Comparison of ENCODE assay signal across 25 cellular contexts in the genomic region with DNA sequence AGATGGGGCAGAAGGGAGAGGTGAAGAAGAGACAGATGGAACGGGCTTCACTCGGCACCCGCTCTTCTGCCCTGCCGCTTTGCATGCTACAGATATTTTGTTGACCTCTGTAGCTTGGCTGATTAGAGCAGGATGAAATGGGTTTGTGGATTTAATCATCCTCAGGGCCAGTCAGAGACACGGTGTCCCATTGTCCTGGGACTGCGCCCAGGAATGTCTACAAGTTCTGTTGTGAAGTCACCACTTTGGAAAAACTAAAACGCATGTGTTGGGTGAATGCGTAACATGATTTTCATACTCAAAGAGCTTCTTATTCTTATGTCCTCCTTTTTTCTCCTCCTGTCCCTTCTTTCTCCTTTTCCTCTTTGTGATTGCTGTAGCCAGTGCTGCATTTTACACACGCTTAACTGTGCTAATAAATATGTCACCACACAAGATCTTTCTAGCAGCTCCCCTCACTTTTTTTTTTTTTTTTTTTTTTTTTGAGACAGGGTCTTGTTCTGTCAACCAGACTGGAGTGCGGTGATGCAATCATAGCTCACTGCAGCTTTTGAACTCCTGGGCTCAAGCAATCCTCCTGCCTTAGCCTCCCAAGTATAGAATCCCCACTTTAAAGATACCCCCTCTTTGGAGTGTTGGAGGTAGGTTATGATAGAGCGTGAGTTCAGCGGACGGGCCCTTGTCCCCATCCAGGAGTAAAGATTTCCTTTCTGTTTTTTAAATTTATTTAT. TPM values are rescaled to one million over a fixed set of nuclear protein-coding genes. Genes with fewer than 3 reads are reported as not detected.
"Had no signal": no experiment of that assay in that cellular context is flagged by ENCODE, and none has a peak within 500 bp of the region (broad histone marks: within the 10 kb centered on the region; RNA-seq: fewer than 3 reads in every experiment).

No MANE protein-coding gene starts in this region.

- H3K27ac Mint-ChIP-seq: activated CD4-positive, alpha-beta memory T cell treated with anti-CD3 and anti-CD28 coated beads, Interleukin-2, amount 10 ng/mL, durations not matched to agents 7 days and 5 days; activated CD4-positive, alpha-beta T cell treated with anti-CD3 and anti-CD28 coated beads for 36 hours; activated CD8-positive, alpha-beta memory T cell treated with anti-CD3 and anti-CD28 coated beads, Interleukin-2, amount 10 ng/mL, durations not matched to agents 7 days and 5 days; activated naive CD8-positive, alpha-beta T cell; endodermal cell; naive thymus-derived CD4-positive, alpha-beta T cell; T-helper 2 cell treated with Interferon-gamma antibody and Interleukin-4, amounts not matched to agents 5 μg/mL and 100 μg/mL, for 36 hours; WTC11 had no signal

- H3K27me3 ChIP-seq: body of pancreas, colonic mucosa, gastrocnemius medialis, sigmoid colon, thyroid gland had no signal

- H3K79me2 ChIP-seq: parathyroid adenoma had no signal

- H3K36me3 Mint-ChIP-seq: activated CD8-positive, alpha-beta memory T cell treated with anti-CD3 and anti-CD28 coated beads, Interleukin-2, amount 10 ng/mL, durations not matched to agents 7 days and 5 days; activated naive CD8-positive, alpha-beta T cell; WTC11 had no signal

- H3K4me3 Mint-ChIP-seq: activated CD4-positive, alpha-beta memory T cell treated with anti-CD3 and anti-CD28 coated beads, Interleukin-2, amount 10 ng/mL, durations not matched to agents 7 days and 5 days; activated CD4-positive, alpha-beta T cell treated with anti-CD3 and anti-CD28 coated beads for 36 hours; activated CD8-positive, alpha-beta memory T cell treated with anti-CD3 and anti-CD28 coated beads, Interleukin-2, amount 10 ng/mL, durations not matched to agents 7 days and 5 days; activated naive CD8-positive, alpha-beta T cell; endodermal cell; naive thymus-derived CD4-positive, alpha-beta T cell; T-helper 2 cell treated with Interferon-gamma antibody and Interleukin-4, amounts not matched to agents 5 μg/mL and 100 μg/mL, for 36 hours; WTC11 had no signal

- H3K36me3 ChIP-seq: colonic mucosa, gastrocnemius medialis, sigmoid colon, thyroid gland had no signal

- H3K27me3 Mint-ChIP-seq: activated CD4-positive, alpha-beta T cell treated with anti-CD3 and anti-CD28 coated beads for 36 hours; activated naive CD8-positive, alpha-beta T cell had no signal

- H3K4me3 ChIP-seq: body of pancreas, colonic mucosa, gastrocnemius medialis, sigmoid colon, thyroid gland had no signal

- H3K9me3 Mint-ChIP-seq: T-helper 2 cell treated with Interferon-gamma antibody and Interleukin-4, amounts not matched to agents 5 μg/mL and 100 μg/mL, for 36 hours had no signal

- H3K27ac ChIP-seq: body of pancreas, colonic mucosa, epithelial cell of prostate, gastrocnemius medialis, parathyroid adenoma, sigmoid colon, thyroid gland had no signal

- H3K9ac ChIP-seq: parathyroid adenoma had no signal

- H3K4me1 ChIP-seq: colonic mucosa, gastrocnemius medialis, parathyroid adenoma, sigmoid colon, thyroid gland had no signal

- H3K9me3 ChIP-seq: body of pancreas, colonic mucosa, gastrocnemius medialis, sigmoid colon, thyroid gland had no signal

- DNase-seq: activated CD4-positive, alpha-beta memory T cell treated with anti-CD3 and anti-CD28 coated beads, Interleukin-2, amount 10 ng/mL, durations not matched to agents 7 days and 5 days; activated CD4-positive, alpha-beta T cell treated with anti-CD3 and anti-CD28 coated beads for 36 hours; activated CD8-positive, alpha-beta memory T cell treated with anti-CD3 and anti-CD28 coated beads, Interleukin-2, amount 10 ng/mL, durations not matched to agents 7 days and 5 days; amniotic stem cell; body of pancreas; central memory CD4-positive, alpha-beta T cell; colonic mucosa; endodermal cell; gastrocnemius medialis; head of caudate nucleus; left ventricle myocardium superior; naive thymus-derived CD4-positive, alpha-beta T cell; sigmoid colon; stimulated activated CD4-positive, alpha-beta T cell treated with anti-CD3 and anti-CD28 coated beads, Interleukin-12 subunit alpha, Interleukin-12 subunit beta, amount 100 ng/mL, for 4 hours; stimulated activated CD4-positive, alpha-beta T cell treated with anti-CD3 and anti-CD28 coated beads, Interleukin-1b, Interleukin-23, amount 100 ng/mL, for 48 hours; stimulated activated CD8-positive, alpha-beta memory T cell treated with anti-CD3 and anti-CD28 coated beads, Interleukin-4, amount 100 ng/mL, for 48 hours; stimulated activated naive CD4-positive, alpha-beta T cell; thyroid gland had no signal

- H3K4me1 Mint-ChIP-seq: activated CD4-positive, alpha-beta memory T cell treated with anti-CD3 and anti-CD28 coated beads, Interleukin-2, amount 10 ng/mL, durations not matched to agents 7 days and 5 days; activated CD4-positive, alpha-beta T cell treated with anti-CD3 and anti-CD28 coated beads for 36 hours; activated CD8-positive, alpha-beta memory T cell treated with anti-CD3 and anti-CD28 coated beads, Interleukin-2, amount 10 ng/mL, durations not matched to agents 7 days and 5 days; endodermal cell; WTC11 had no signal

- H2AFZ ChIP-seq: parathyroid adenoma had no signal

RNA-seq across cellular contexts. Expression of gene CPA4, which starts 3.4 kb away (rescaled TPM):
- total RNA-seq: activated CD4-positive, alpha-beta memory T cell treated with anti-CD3 and anti-CD28 coated beads, Interleukin-2, amount 10 ng/mL, durations not matched to agents 7 days and 5 days; activated CD4-positive, alpha-beta T cell treated with anti-CD3 and anti-CD28 coated beads for 36 hours; activated CD8-positive, alpha-beta memory T cell treated with anti-CD3 and anti-CD28 coated beads, Interleukin-2, amount 10 ng/mL, durations not matched to agents 7 days and 5 days; colonic mucosa; endodermal cell; gastrocnemius medialis; naive thymus-derived CD4-positive, alpha-beta T cell; sigmoid colon; thyroid gland; WTC11 had no signal
- polyA plus RNA-seq: naive thymus-derived CD4-positive, alpha-beta T cell; urinary bladder had no signal

RNA-seq across cellular contexts. Expression of gene CPA2, which starts 29.7 kb away (rescaled TPM):
- total RNA-seq: activated CD4-positive, alpha-beta memory T cell treated with anti-CD3 and anti-CD28 coated beads, Interleukin-2, amount 10 ng/mL, durations not matched to agents 7 days and 5 days; activated CD8-positive, alpha-beta memory T cell treated with anti-CD3 and anti-CD28 coated beads, Interleukin-2, amount 10 ng/mL, durations not matched to agents 7 days and 5 days; gastrocnemius medialis; kidney epithelial cell; left ventricle myocardium superior; naive thymus-derived CD4-positive, alpha-beta T cell; sigmoid colon; thyroid gland; urinary bladder had no signal
- polyA plus RNA-seq: naive thymus-derived CD4-positive, alpha-beta T cell had no signal

RNA-seq across cellular contexts. Expression of gene CPA5, which starts 48.2 kb away (rescaled TPM):
- total RNA-seq: activated CD4-positive, alpha-beta memory T cell treated with anti-CD3 and anti-CD28 coated beads, Interleukin-2, amount 10 ng/mL, durations not matched to agents 7 days and 5 days; body of pancreas; colonic mucosa; endodermal cell; gastrocnemius medialis; kidney epithelial cell; left ventricle myocardium superior; sigmoid colon; thyroid gland; urinary bladder; WTC11 had no signal
